23 cellular contexts compared by ENCODE assay signal in genomic region chr17:12318614-12319266, GRCh38.
DNase-seq lines count a peak whose midpoint lies in the region; ATAC-seq and TF ChIP-seq lines count a peak whose summit lies in the region.
"Had no signal": no experiment of that assay in that cellular context is flagged by ENCODE, and none has a peak within 500 bp of the region (broad histone marks: within the 10 kb centered on the region; RNA-seq: fewer than 3 reads in every experiment).

No MANE protein-coding gene starts in this region.

- H3K9me3 ChIP-seq in ascending aorta (no peaks in the 10 kb centered on the region), thoracic aorta (peaks cover 2% of the 10 kb centered on the region)
- H3K9me3 ChIP-seq: HAP-1 had no signal

- no peaks in the 10 kb centered on the region for H3K36me3 ChIP-seq in ascending aorta
- H3K36me3 ChIP-seq in thoracic aorta = no peaks in the 10 kb centered on the region
- H3K36me3 ChIP-seq: HAP-1 had no signal

- ATAC-seq in thoracic aorta (ENCODE audit: insufficient number of reproducible peaks, low FRiP score, low read depth) (peak; percentile 58), GM18517 (IDR thresholded peaks at IDR 0.05; ENCODE audit: unreplicated experiment) (no peak)
- ATAC-seq in naive thymus-derived CD8-positive, alpha-beta T cell = no peak
- ATAC-seq: A549 had no signal

- H3K4me3 ChIP-seq in ascending aorta (peak overlapping the region in 1 of 2 donors; percentile 18), thoracic aorta (peak overlapping the region; percentile 27)
- H3K4me3 ChIP-seq: A549, GM23248, HAP-1, SK-N-MC had no signal

- TF ChIP-seq CTCF in HFFc6 (IDR thresholded peaks at IDR 0.05) = no peak
- no peak for TF ChIP-seq CTCF in ascending aorta (IDR thresholded peaks at IDR 0.05)
- no peak for TF ChIP-seq CTCF in thoracic aorta (IDR thresholded peaks at IDR 0.05)

- POLR2A ChIA-PET in naive thymus-derived CD8-positive, alpha-beta T cell (lab: Charles Lee) = no interaction called here

- H3K4me3 Mint-ChIP-seq in HFFc6 = peak overlapping the region; percentile 59
- no peak overlapping the region for H3K4me3 Mint-ChIP-seq in naive thymus-derived CD8-positive, alpha-beta T cell
- H3K4me3 Mint-ChIP-seq: CD8-positive, alpha-beta memory T cell had no signal

- H3K27me3 ChIP-seq in ascending aorta = no peaks in the 10 kb centered on the region
- no peaks in the 10 kb centered on the region for H3K27me3 ChIP-seq in thoracic aorta (replicated peaks; ENCODE audit: insufficient read depth)

- intact Hi-C loops in ascending aorta (cut with DNase I) = loop anchor here (1.0 to 5.0 kb wide), 2 partner anchors 36 to 47 kb away; no protein-coding TSS in a partner anchor

- H3K9me3 Mint-ChIP-seq in HFFc6 = no peaks in the 10 kb centered on the region; the same call in 1 of the 2 replicates
- H3K9me3 Mint-ChIP-seq in naive thymus-derived CD8-positive, alpha-beta T cell = peaks cover 4 to 22% (median 14%) of the 10 kb centered on the region in 9 donors

- peaks cover 54% of the 10 kb centered on the region for H3K4me1 Mint-ChIP-seq in HFFc6 (ENCODE audit: low read depth)
- no peaks in the 10 kb centered on the region for H3K4me1 Mint-ChIP-seq in naive thymus-derived CD8-positive, alpha-beta T cell
- H3K4me1 Mint-ChIP-seq: CD8-positive, alpha-beta memory T cell had no signal

- H3K27ac ChIP-seq in ascending aorta (peak overlapping the region; percentile 89 to 90), thoracic aorta (peak overlapping the region; percentile 92 to 93)
- H3K27ac ChIP-seq: A549, GM23248, SK-N-MC had no signal

- H3K27ac Mint-ChIP-seq in HFFc6 = peak overlapping the region; percentile 79
- no peak overlapping the region for H3K27ac Mint-ChIP-seq in naive thymus-derived CD8-positive, alpha-beta T cell
- H3K27ac Mint-ChIP-seq: CD8-positive, alpha-beta memory T cell had no signal

- peaks cover 5% of the 10 kb centered on the region for H3K27me3 Mint-ChIP-seq in HFFc6 (ENCODE audit: insufficient read depth)
- peaks cover 0 to 14% (median 0%) of the 10 kb centered on the region in 5 donors for H3K27me3 Mint-ChIP-seq in naive thymus-derived CD8-positive, alpha-beta T cell

- H3K4me1 ChIP-seq in ascending aorta (peaks cover 0 to 22% of the 10 kb centered on the region in 2 donors), thoracic aorta (ENCODE audit: control insufficient read depth in 1 of 2, low read depth in 2 of 2) (peaks cover 7 to 31% of the 10 kb centered on the region in 2 donors)
- H3K4me1 ChIP-seq: HAP-1 had no signal

- H3K36me3 Mint-ChIP-seq in HFFc6 (ENCODE audit: low read depth) = peaks cover 5% of the 10 kb centered on the region; the same call in 1 of the 2 replicates
- H3K36me3 Mint-ChIP-seq in naive thymus-derived CD8-positive, alpha-beta T cell = peaks cover 0 to 10% (median 0%) of the 10 kb centered on the region in 3 donors
- H3K36me3 Mint-ChIP-seq: CD8-positive, alpha-beta memory T cell had no signal

- peak; percentile 9 for DNase-seq in HFFc6
- DNase-seq in ascending aorta (ENCODE audit: low spot score in 2 of 2) = peak in 1 of 2 donors; percentile 86
- DNase-seq in iris pigment epithelial cell (ENCODE audit: low read depth) = peak; percentile 11
- peak; percentile 9 for DNase-seq in thoracic aorta (ENCODE audit: low spot score)
- DNase-seq in HPDE6-E6E7 (ENCODE audit: extremely low spot score) = no peak
- no peak for DNase-seq in naive thymus-derived CD8-positive, alpha-beta T cell
- no peak for DNase-seq in ecto neural progenitor cell (ENCODE audit: low spot score)
- DNase-seq: C1 segment of cervical spinal cord; CD8-positive, alpha-beta memory T cell; DMS79 treated with DMSO at 0.1 percent for 48 hours; GM23248; KBM-7; NCI-H1105 treated with DMSO at 0.1 percent for 48 hours; NCI-H1694 treated with DMSO at 0.1 percent for 48 hours; NCI-H2107; NCI-H510A; NCI-H774; OCI-M1; Right ventricle myocardium superior had no signal

Comparison
In these comparisons a context has a peak if more than half of its experiments do, and no peak if none do; other contexts are left out.
1. DNase-seq: peak in HFFc6 (single experiment), iris pigment epithelial cell (single experiment) and thoracic aorta (single experiment); none in HPDE6-E6E7 (single experiment), naive thymus-derived CD8-positive, alpha-beta T cell (0 of 10) and ecto neural progenitor cell (single experiment).